15 cellular contexts compared by ENCODE assay signal in genomic region chr1:3417082-3417728, GRCh38. TPM values are rescaled to one million over a fixed set of nuclear protein-coding genes. Genes with fewer than 3 reads are reported as not detected.
DNase-seq lines count a peak whose midpoint lies in the region; ATAC-seq and TF ChIP-seq lines count a peak whose summit lies in the region.
"Had no signal": no experiment of that assay in that cellular context is flagged by ENCODE, and none has a peak within 500 bp of the region (broad histone marks: within the 10 kb centered on the region; RNA-seq: fewer than 3 reads in every experiment).

No MANE protein-coding gene starts in this region.

- CTCF ChIA-PET in A673 (lab: Charles Lee), result no interaction called here
- CTCF ChIA-PET in PC-9 (lab: Charles Lee), result no interaction called here

- H3K9me3 ChIP-seq in A673 (ENCODE audit: low read depth, low read length, poor library complexity, severe bottlenecking) (peaks cover 6% of the 10 kb centered on the region), PC-9 (ENCODE audit: insufficient read depth, low read depth) (peaks cover 9% of the 10 kb centered on the region), testis (no peaks in the 10 kb centered on the region)

- H3F3A ChIP-seq in PC-9 (ENCODE audit: insufficient read depth, low read depth), result no peaks in the 10 kb centered on the region

- H3K9me2 ChIP-seq in PC-9 (ENCODE audit: insufficient read depth), result no peaks in the 10 kb centered on the region

- DNase-seq in A673 (ENCODE audit: low spot score) (no peak), PC-9 (no peak), fibroblast of villous mesenchyme (ENCODE audit: low read depth) (no peak), testis (no peak)
- no peak for DNase-seq in effector CD4-positive, alpha-beta T cell
- DNase-seq in activated effector memory CD4-positive, alpha-beta T cell treated with anti-CD3 and anti-CD28 coated beads, Interleukin-2, amount 50 U/mL, for 16 hours, result no peak
- DNase-seq: CD4-positive, CD25-positive, alpha-beta regulatory T cell; posterior cingulate gyrus; tibial artery had no signal

- WGBS in testis, 2 donors, result 87 to 91% methylated on average over 6 of the region's 6 CpGs

- TF ChIP-seq POLR2A in testis (IDR thresholded peaks at IDR 0.05), result no peak

- H3K4me1 ChIP-seq in A673 (ENCODE audit: insufficient read depth, low read length, poor library complexity, severe bottlenecking) (no peaks in the 10 kb centered on the region), PC-9 (replicated peaks; ENCODE audit: insufficient read depth) (no peaks in the 10 kb centered on the region), testis (no peaks in the 10 kb centered on the region)

- ATAC-seq in HG02870 (IDR thresholded peaks at IDR 0.05; ENCODE audit: unreplicated experiment), result no peak
- ATAC-seq: activated CD4-positive, CD25-positive, alpha-beta regulatory T cell treated with anti-CD3 and anti-CD28 coated beads, Interleukin-2, amount 50 U/mL, for 24 hours; left lobe of liver; Right ventricle myocardium inferior had no signal

- no peak overlapping the region for H2AFZ ChIP-seq in PC-9

- H3K79me2 ChIP-seq in PC-9 (ENCODE audit: low read depth), result no peaks in the 10 kb centered on the region

- POLR2A ChIA-PET in A673 (lab: Charles Lee; ENCODE audit: low non-redundant PET), result no interaction called here
- POLR2A ChIA-PET in PC-9 (lab: Charles Lee; ENCODE audit: unreplicated experiment), result no interaction called here

- BruUV-seq in A673 (replicated peaks; lab: Mats Ljungman, UMichigan) (no TSS peak), PC-9 (replicated peaks; lab: Mats Ljungman, UMichigan) (no TSS peak)

- intact Hi-C loops in A673 (cut with micrococcal nuclease; ENCODE audit: unreplicated experiment) (no loop called here), PC-9 (cut with micrococcal nuclease; ENCODE audit: unreplicated experiment) (no loop called here), testis (cut with DNase I; ENCODE audit: low total_unique reads) (no loop called here)

- H3K27ac ChIP-seq in A673 (ENCODE audit: low read depth, low read length, poor library complexity, severe bottlenecking) (no peak overlapping the region), PC-9 (no peak overlapping the region), testis (no peak overlapping the region)
- H3K27ac ChIP-seq: tibial artery had no signal

- H3K4me2 ChIP-seq in PC-9, result no peak overlapping the region

- H3K36me3 ChIP-seq in A673 (ENCODE audit: insufficient read depth, low read length, poor library complexity, severe bottlenecking) (no peaks in the 10 kb centered on the region), PC-9 (ENCODE audit: low read depth) (no peaks in the 10 kb centered on the region), testis (ENCODE audit: low read depth, missing control alignments) (no peaks in the 10 kb centered on the region)

- TF ChIP-seq CTCF in A673 (conservative IDR thresholded peaks at IDR 0.05; ENCODE audit: low read depth, low read length) (peak; percentile 56), GM12872 (IDR thresholded peaks at IDR 0.05; ENCODE audit: insufficient read depth, low read depth, low read length) (peak; percentile 39; the same call in 2 of the 3 replicates), PC-9 (conservative IDR thresholded peaks at IDR 0.05) (peak; percentile 64), fibroblast of villous mesenchyme (IDR thresholded peaks at IDR 0.05; ENCODE audit: insufficient read depth, low read depth, low read length) (peak; percentile 9), testis (IDR thresholded peaks at IDR 0.05) (peak in 1 of 3 experiments; percentile 35)

- H3K27me3 ChIP-seq in A673 (replicated peaks; ENCODE audit: insufficient read depth, low read depth, low read length, poor library complexity), result peaks cover 20% of the 10 kb centered on the region
- peaks cover 97% of the 10 kb centered on the region for H3K27me3 ChIP-seq in PC-9 (ENCODE audit: insufficient read depth, low read depth)
- H3K27me3 ChIP-seq in testis, result no peaks in the 10 kb centered on the region
- H3K27me3 ChIP-seq: tibial artery had no signal

- no peaks in the 10 kb centered on the region for H4K20me1 ChIP-seq in PC-9 (ENCODE audit: insufficient read depth)

- H3K4me3 ChIP-seq in A673 (ENCODE audit: low read depth, low read length, poor library complexity, severe bottlenecking) (no peak overlapping the region), PC-9 (no peak overlapping the region), fibroblast of villous mesenchyme (ENCODE audit: low read depth, low read length) (no peak overlapping the region), testis (no peak overlapping the region)
- H3K4me3 ChIP-seq: tibial artery had no signal

RNA-seq across cellular contexts. Expression of gene ARHGEF16, which starts 37.3 kb away (rescaled TPM):
- total RNA-seq in A673 (2021) (8.9 and 11.2 TPM in 2 replicates), PC-9 (2021) (25.1 and 29.1 TPM in 2 replicates), fibroblast of villous mesenchyme (0.86 and 0.97 TPM in 2 replicates), testis (10 to 100 TPM; 17.1 to 25.7 TPM)
- polyA plus RNA-seq in testis (ENCODE audit: insufficient read depth, low read depth, low replicate concordance), result 5.7 TPM
- total RNA-seq: CD4-positive, CD25-positive, alpha-beta regulatory T cell; frontal cortex had no signal
- polyA plus RNA-seq: CD4-positive, CD25-positive, alpha-beta regulatory T cell had no signal
